11 cellular contexts compared by ENCODE assay signal in the genomic region with DNA sequence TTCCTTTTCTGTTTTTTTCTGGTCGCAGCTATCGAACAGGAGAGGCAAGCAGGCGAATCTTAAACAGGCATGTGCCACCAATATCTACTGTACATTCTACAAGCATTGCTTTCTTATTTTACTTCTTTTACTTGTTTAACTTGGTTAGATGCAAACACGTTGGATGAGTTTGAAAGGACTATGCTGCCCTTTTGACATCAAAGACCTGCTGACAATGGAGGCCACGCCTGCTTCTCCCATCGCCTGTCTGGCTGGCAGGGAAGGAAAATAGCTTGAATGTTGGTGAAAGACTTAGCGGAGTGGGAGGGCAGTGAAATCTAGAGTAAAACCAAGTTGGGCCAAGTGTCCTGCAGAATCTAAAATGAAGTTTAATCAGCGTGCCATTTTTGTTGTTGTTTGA. TPM values are rescaled to one million over a fixed set of nuclear protein-coding genes. Genes with fewer than 3 reads are reported as not detected.
DNase-seq lines count a peak whose midpoint lies in the region; FAIRE-seq and TF ChIP-seq lines count a peak whose summit lies in the region.
"Had no signal": no experiment of that assay in that cellular context is flagged by ENCODE, and none has a peak within 500 bp of the region (broad histone marks: within the 10 kb centered on the region; RNA-seq: fewer than 3 reads in every experiment).

No MANE protein-coding gene starts in this region.

- no peaks in the 10 kb centered on the region for H3K27me3 Mint-ChIP-seq in T-helper 1 cell treated with Interleukin-12 subunit alpha and Interleukin-12 subunit beta and Interleukin-4 antibody, amounts not matched to agents 30 μg/mL and 1 μg/mL, for 36 hours (ENCODE audit: low read depth)

- H3K4me1 ChIP-seq in small intestine (ENCODE audit: control insufficient read depth in 2 of 2, insufficient read depth in 1 of 2, low read depth in 1 of 2, low read length in 1 of 2) = no peaks in the 10 kb centered on the region

- H3K27ac Mint-ChIP-seq in T-helper 1 cell treated with Interleukin-12 subunit alpha and Interleukin-12 subunit beta and Interleukin-4 antibody, amounts not matched to agents 30 μg/mL and 1 μg/mL, for 36 hours = peak overlapping the region; percentile 58

- peaks cover 8% of the 10 kb centered on the region for H3K4me1 Mint-ChIP-seq in T-helper 1 cell treated with Interleukin-12 subunit alpha and Interleukin-12 subunit beta and Interleukin-4 antibody, amounts not matched to agents 30 μg/mL and 1 μg/mL, for 36 hours (ENCODE audit: low read depth)
- H3K4me1 Mint-ChIP-seq: neural crest cell had no signal

- WGBS in small intestine, 3 donors = 7 to 13% methylated on average over 8 of the region's 8 CpGs; no CpG with 5 or more reads in 1 of the 3 donors

- H3K36me3 Mint-ChIP-seq in T-helper 1 cell treated with Interleukin-12 subunit alpha and Interleukin-12 subunit beta and Interleukin-4 antibody, amounts not matched to agents 30 μg/mL and 1 μg/mL, for 36 hours (ENCODE audit: low read depth) = no peaks in the 10 kb centered on the region

- peak overlapping the region; percentile 89 for H3K4me3 Mint-ChIP-seq in T-helper 1 cell treated with Interleukin-12 subunit alpha and Interleukin-12 subunit beta and Interleukin-4 antibody, amounts not matched to agents 30 μg/mL and 1 μg/mL, for 36 hours
- H3K4me3 Mint-ChIP-seq: neural crest cell had no signal

- no peak overlapping the region for H3K27ac ChIP-seq in small intestine (ENCODE audit: low read depth in 1 of 2, low read length in 1 of 2)

- H3K9me3 ChIP-seq in small intestine (ENCODE audit: control insufficient read depth, low read depth) = no peaks in the 10 kb centered on the region

- no peak for FAIRE-seq in small intestine (lab: Jason Lieb, UNC)
- FAIRE-seq: GM12878 had no signal

- no peaks in the 10 kb centered on the region for H3K9me3 Mint-ChIP-seq in T-helper 1 cell treated with Interleukin-12 subunit alpha and Interleukin-12 subunit beta and Interleukin-4 antibody, amounts not matched to agents 30 μg/mL and 1 μg/mL, for 36 hours
- H3K9me3 Mint-ChIP-seq: neural crest cell had no signal

- H3K36me3 ChIP-seq in small intestine (ENCODE audit: control insufficient read depth in 2 of 2, insufficient read depth in 2 of 2, low read length in 2 of 2) = no peaks in the 10 kb centered on the region

- DNase-seq in T-helper 1 cell (no peak), NCI-H526 treated with DMSO at 0.1 percent for 48 hours (lab: John Stamatoyannopoulos, UW) (peak; percentile 1), epithelial cell of esophagus (ENCODE audit: low read depth) (peak; percentile 3), small intestine (peak; percentile 5), cerebellar nuclear complex (lab: John Stamatoyannopoulos, UW) (no peak), RKO (ENCODE audit: low spot score) (no peak), ecto neural progenitor cell (ENCODE audit: low spot score) (no peak)
- DNase-seq: NCI-H2081 treated with DMSO at 0.1 percent for 48 hours had no signal

- H3K27me3 ChIP-seq in small intestine (ENCODE audit: control insufficient read depth in 2 of 2, insufficient read depth in 2 of 2, low read length in 2 of 2) = no peaks in the 10 kb centered on the region

- H3K4me3 ChIP-seq in epithelial cell of esophagus (ENCODE audit: low read length) = peak overlapping the region; percentile 50
- no peak overlapping the region for H3K4me3 ChIP-seq in small intestine (ENCODE audit: low read depth in 1 of 2, low read length in 2 of 2)
- H3K4me3 ChIP-seq: GM12878 had no signal

- TF ChIP-seq CTCF in epithelial cell of esophagus (IDR thresholded peaks at IDR 0.05; ENCODE audit: insufficient read depth, low read depth, low read length, missing control alignments) = no peak

RNA-seq across cellular contexts. Expression of gene TMSB4Y, which starts 1.5 kb away (rescaled TPM):
- 1 to 10 TPM in 2 of 3 donors, not detected in 1; 2.2 to 3.9 TPM for polyA plus RNA-seq in small intestine
- polyA plus RNA-seq: GM12878 had no signal

Comparison
In these comparisons a context has a peak if more than half of its experiments do, and no peak if none do; other contexts are left out.
1. DNase-seq: peak in NCI-H526 treated with DMSO at 0.1 percent for 48 hours (single experiment), epithelial cell of esophagus (single experiment) and small intestine (single experiment); none in T-helper 1 cell (0 of 5), cerebellar nuclear complex (0 of 2), RKO (single experiment) and ecto neural progenitor cell (single experiment).